ENCODE assay signal across 8 cellular contexts in the genomic region with DNA sequence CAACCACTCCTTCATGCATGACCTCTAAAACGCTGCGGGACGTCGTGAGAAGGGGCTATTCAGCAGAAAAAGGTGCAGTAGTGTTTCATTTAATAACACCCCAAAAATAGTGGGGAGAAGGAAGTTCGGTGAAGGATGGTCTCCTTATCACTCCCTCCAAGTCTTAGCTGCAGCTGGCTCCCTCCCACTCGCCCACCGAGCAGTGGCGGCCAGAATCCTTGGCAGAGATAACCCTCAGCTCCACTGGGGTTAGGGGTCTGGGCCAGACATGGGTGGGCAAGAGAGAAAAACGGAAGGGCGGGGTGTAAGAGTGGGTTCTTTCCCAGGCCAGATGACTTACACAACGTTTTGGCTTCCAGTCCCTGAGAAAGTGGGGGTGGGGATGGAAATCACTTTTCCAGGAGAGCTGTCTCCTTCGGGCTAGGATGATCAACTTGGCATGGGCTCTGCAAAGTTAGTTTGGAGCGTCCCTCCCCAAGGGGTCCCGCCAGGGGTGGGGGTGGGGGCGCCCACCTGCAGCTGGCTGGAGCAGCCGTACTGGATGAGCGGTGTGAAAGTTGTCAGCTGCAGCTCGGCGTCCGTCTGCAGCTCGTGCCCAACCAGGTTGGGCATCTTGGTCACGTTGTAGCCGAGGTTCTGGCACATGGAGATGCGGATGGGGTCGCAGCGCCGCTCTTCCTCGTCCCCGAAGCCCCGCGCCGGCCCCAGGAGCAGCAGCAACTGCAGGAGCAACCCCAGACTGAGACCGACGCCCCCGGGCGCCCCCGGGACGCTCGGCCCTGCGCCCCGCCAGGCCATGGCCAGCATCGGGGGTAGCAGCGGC. TPM values are rescaled to one million over a fixed set of nuclear protein-coding genes. Genes with fewer than 3 reads are reported as not detected.
A peak's percentile ranks its signal among the peaks of the same experiment; 100 is the strongest.
DNase-seq lines count a peak whose midpoint lies in the region; ATAC-seq, FAIRE-seq and TF ChIP-seq lines count a peak whose summit lies in the region.

No MANE protein-coding gene starts in this region.

- peaks cover 5 to 10% (median 8%) of the 10 kb centered on the region in 4 experiments for H3K27me3 ChIP-seq in H1 (replicated peaks in 1 of 4; ENCODE audit: control insufficient read depth in 3 of 4, extremely low read depth in 1 of 4, insufficient read depth in 3 of 4, low read length in 3 of 4)
- H3K27me3 ChIP-seq in muscle layer of duodenum (ENCODE audit: low read depth, low read length) = no peaks in the 10 kb centered on the region

- no peak for TF ChIP-seq POLR2A in H1 (IDR thresholded peaks at IDR 0.05; ENCODE audit: control extremely low read depth in 1 of 2, low read depth in 2 of 2, low read length in 2 of 2)

- 0 out of 2 replicates have a peak overlapping the region, but pooled peaks have one; percentile 5 for H2BK5ac ChIP-seq in H1 (ENCODE audit: low read depth, low read length)

- no peak overlapping the region for H4K91ac ChIP-seq in H1 (replicated peaks; ENCODE audit: insufficient read length, low read length)

- FAIRE-seq in H1 (lab: Jason Lieb, UNC) = no peak

- H3K27ac ChIP-seq in H1 (ENCODE audit: low read depth, low read length) (no peak overlapping the region), muscle layer of duodenum (ENCODE audit: low read length) (peak overlapping the region; percentile 14)

- H2BK120ac ChIP-seq in H1 (replicated peaks; ENCODE audit: low read depth, low read length) = no peak overlapping the region

- ATAC-seq in GM19043 (IDR thresholded peaks at IDR 0.05; ENCODE audit: low read depth, unreplicated experiment) (peak; percentile 6), HG02970 (IDR thresholded peaks at IDR 0.05; ENCODE audit: low FRiP score, unreplicated experiment) (no peak)

- H3K79me1 ChIP-seq in H1 (ENCODE audit: low read depth, low read length) = 0 out of 2 replicates have a peak, but pooled peaks cover 2% of the 10 kb centered on the region

- no peak overlapping the region for H2BK15ac ChIP-seq in H1 (ENCODE audit: low read length)

- no peak overlapping the region for H3K23ac ChIP-seq in H1 (ENCODE audit: insufficient read length)

- TF ChIP-seq CTCF in AG09309 (IDR thresholded peaks at IDR 0.05; ENCODE audit: control insufficient read depth, insufficient read depth, low read depth, low read length, missing control alignments) (no peak), H1 (IDR thresholded peaks at IDR 0.05; ENCODE audit: control extremely low read depth in 1 of 3, insufficient read depth in 1 of 3, low read depth in 1 of 3, low read length in 3 of 3) (no peak)

- CTCF ChIA-PET in H1 (lab: Charles Lee; ENCODE audit: partially characterized antibody) = interaction anchor here (0.6 to 3.8 kb wide), 8 partner anchors 14 to 345 kb away, joined by 3 to 18 read pairs (median 3); no protein-coding TSS in a partner anchor

- peaks cover 0 to 5% (median 2%) of the 10 kb centered on the region in 4 experiments; a peak in 3 of 8 replicates for H3K36me3 ChIP-seq in H1 (ENCODE audit: control insufficient read depth in 2 of 4, insufficient read depth in 4 of 4, low read length in 3 of 4)
- no peaks in the 10 kb centered on the region for H3K36me3 ChIP-seq in muscle layer of duodenum (ENCODE audit: control insufficient read depth in 1 of 2, insufficient read depth in 2 of 2, low read length in 2 of 2)

- no peak overlapping the region for H2AK5ac ChIP-seq in H1 (ENCODE audit: low read depth, low read length)

- H3K4me3 ChIP-seq in AG09309 (ENCODE audit: control insufficient read depth, low read depth, low read length) = peak overlapping the region; percentile 75
- peak overlapping the region; percentile 30 to 58 (median 38) for H3K4me3 ChIP-seq in H1 (ENCODE audit: extremely low read depth in 1 of 4, insufficient read depth in 2 of 4, low read depth in 3 of 4, low read length in 4 of 4)
- peak overlapping the region; percentile 73 to 94 for H3K4me3 ChIP-seq in muscle layer of duodenum (ENCODE audit: low read depth in 1 of 2, low read length in 2 of 2)

- no peak for TF ChIP-seq RAD21 in H1 (IDR thresholded peaks at IDR 0.05 in 1 of 2, conservative IDR thresholded peaks at IDR 0.05 in 1 of 2; ENCODE audit: low read depth in 2 of 2, low read length in 2 of 2)

- H2AFZ ChIP-seq in H1 (ENCODE audit: low read length) = no peak overlapping the region

- peak overlapping the region; percentile 92 for H4K8ac ChIP-seq in H1 (ENCODE audit: extremely low read depth, insufficient read depth, low read length)

- H2BK12ac ChIP-seq in H1 (ENCODE audit: low read depth, low read length) = no peak overlapping the region

- H3K4me2 ChIP-seq in H1 (ENCODE audit: insufficient read depth in 1 of 2, low read depth in 2 of 2, low read length in 2 of 2) = peak overlapping the region; percentile 67 to 76

- WGBS in H1 (ENCODE audit: extremely low coverage in 1 of 2, insufficient coverage in 1 of 2, insufficient read length in 1 of 2, insufficient replicate concordance in 2 of 2, low coverage in 1 of 2, low lambda C conversion rate in 2 of 2, missing lambda C conversion rate in 1 of 2), 2 experiments = 27% methylated on average over 33 of the region's 43 CpGs; no CpG with 5 or more reads in 1 of the 2 experiments

- TF ChIP-seq EP300 in H1 (IDR thresholded peaks at IDR 0.05; ENCODE audit: borderline replicate concordance in 1 of 2, low read depth in 2 of 2, low read length in 2 of 2) = no peak

- no peaks in the 10 kb centered on the region for H4K20me1 ChIP-seq in H1 (replicated peaks in 1 of 2; ENCODE audit: control insufficient read depth in 1 of 2, insufficient read depth in 2 of 2, low read length in 2 of 2)

- peaks cover 0 to 15% (median 10%) of the 10 kb centered on the region in 4 experiments; a peak in 4 of 7 replicates for H3K4me1 ChIP-seq in H1 (replicated peaks in 1 of 4; ENCODE audit: control insufficient read depth in 3 of 4, insufficient read depth in 4 of 4, low read length in 3 of 4)
- H3K4me1 ChIP-seq in muscle layer of duodenum (ENCODE audit: control insufficient read depth in 1 of 2, insufficient read depth in 2 of 2, low read length in 2 of 2) = peaks cover 13 to 50% of the 10 kb centered on the region in 2 donors

- no peak overlapping the region for H4K5ac ChIP-seq in H1 (ENCODE audit: insufficient read length, low read depth, low read length)

- no peak overlapping the region for H2BK20ac ChIP-seq in H1 (ENCODE audit: low read length)

- no peak overlapping the region for H3K4ac ChIP-seq in H1 (replicated peaks; ENCODE audit: insufficient read length, low read depth, low read length)

- H3K14ac ChIP-seq in H1 (ENCODE audit: insufficient read length) = no peak overlapping the region

- no peak overlapping the region for H3K56ac ChIP-seq in H1 (replicated peaks; ENCODE audit: insufficient read length, low read depth, low read length)

- peaks cover 0 to 3% of the 10 kb centered on the region in 2 experiments; a peak in 1 of 4 replicates for H3K79me2 ChIP-seq in H1 (ENCODE audit: control insufficient read depth in 1 of 2, insufficient read depth in 2 of 2, low read length in 2 of 2)

- H3K9ac ChIP-seq in H1 (replicated peaks in 1 of 4; ENCODE audit: extremely low read depth in 1 of 4, low read depth in 3 of 4, low read length in 3 of 4) = peak overlapping the region in 1 of 4 experiments; percentile 63; a peak in 1 of 7 replicates

- H3K9me3 ChIP-seq in H1 (ENCODE audit: insufficient read depth in 2 of 2, low read depth in 1 of 2, low read length in 1 of 2) (peaks cover 0 to 7% of the 10 kb centered on the region in 2 experiments; a peak in 3 of 4 replicates), muscle layer of duodenum (ENCODE audit: control insufficient read depth in 1 of 2, low read length in 2 of 2) (no peaks in the 10 kb centered on the region)

- DNase-seq in AG09309 (ENCODE audit: low read depth) (no peak), OCI-M1 (lab: John Stamatoyannopoulos, UW) (peak; percentile 64), H1 (ENCODE audit: low read depth in 1 of 2, low spot score in 2 of 2) (no peak), ecto neural progenitor cell (ENCODE audit: low spot score) (no peak), activated gamma-delta T cell treated with Interleukin-2 at 50 U/mL for 16 hours (no peak)

- POLR2A ChIA-PET in H1 (lab: Charles Lee; ENCODE audit: partially characterized antibody) = interaction anchor here (0.6 to 1.5 kb wide), 5 partner anchors 12 to 341 kb away, joined by 3 to 6 read pairs (median 4); no protein-coding TSS in a partner anchor

- H3K18ac ChIP-seq in H1 (ENCODE audit: extremely low read depth, low read length) = peak overlapping the region; percentile 14; the same call in 1 of the 2 replicates

- peaks cover 12% of the 10 kb centered on the region for H3K23me2 ChIP-seq in H1 (ENCODE audit: low read depth, low read length)

TF ChIP-seq in H1, 55 proteins besides CTCF, POLR2A, EP300 and RAD21 (continues in another document):
- no peak for TF ChIP-seq EZH2 (IDR thresholded peaks at IDR 0.05; ENCODE audit: low read depth, low read length, severe bottlenecking)
- TF ChIP-seq RXRA (IDR thresholded peaks at IDR 0.05; ENCODE audit: insufficient read depth, low read depth, low read length) = no peak
- TF ChIP-seq TAF1 (IDR thresholded peaks at IDR 0.05; ENCODE audit: low read depth, low read length) = no peak
- TF ChIP-seq ZNF274 (IDR thresholded peaks at IDR 0.05; ENCODE audit: borderline replicate concordance, extremely low read depth, low read length) = no peak
- no peak for TF ChIP-seq YY1 (IDR thresholded peaks at IDR 0.05; ENCODE audit: low read depth, low read length)
- TF ChIP-seq CBX5 (IDR thresholded peaks at IDR 0.05; ENCODE audit: low read depth, low read length) = no peak
- TF ChIP-seq RNF2 (IDR thresholded peaks at IDR 0.05; ENCODE audit: borderline replicate concordance, low read depth, low read length, missing control alignments, poor library complexity, severe bottlenecking) = peak; percentile 84
- no peak for TF ChIP-seq BACH1 (IDR thresholded peaks at IDR 0.05; ENCODE audit: low read length)
- no peak for TF ChIP-seq CHD2 (IDR thresholded peaks at IDR 0.05; ENCODE audit: low read length)
- TF ChIP-seq MAFK (IDR thresholded peaks at IDR 0.05; ENCODE audit: low read depth, low read length) = no peak
- TF ChIP-seq TBP (IDR thresholded peaks at IDR 0.05; ENCODE audit: low read depth, low read length) = no peak
- TF ChIP-seq, protein P1, sequence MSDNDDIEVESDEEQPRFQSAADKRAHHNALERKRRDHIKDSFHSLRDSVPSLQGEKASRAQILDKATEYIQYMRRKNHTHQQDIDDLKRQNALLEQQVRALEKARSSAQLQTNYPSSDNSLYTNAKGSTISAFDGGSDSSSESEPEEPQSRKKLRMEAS (IDR thresholded peaks at IDR 0.05) = peak; percentile 100
- no peak for TF ChIP-seq SUZ12 (IDR thresholded peaks at IDR 0.05; ENCODE audit: low read length)

RNA-seq across cellular contexts. Expression of a gene that starts 0.7 kb away (rescaled TPM):
- 6.8 and 7.1 TPM in 2 replicates for total RNA-seq in H1 (2021; fragmentation: NEBNext Ultra II Directional; extraction: Animal tissue kit (Norgen Biotek cat#: 25700))
- polyA plus RNA-seq in H1 (2011; rRNA removed) = 3.0 and 3.1 TPM in 2 replicates
- polyA plus RNA-seq in H1 (2011; cell fraction: cytosol; rRNA removed) = 3.3 TPM
- 2.1 TPM for polyA plus RNA-seq in H1 (2011; cell fraction: nucleus; rRNA removed)
- polyA plus RNA-seq in H1 (2012, experiment 1 of 2) = 2.5 to 3.6 TPM (median 3.0 TPM) in 4 replicates
- 0.35 TPM for polyA plus RNA-seq in H1 (2012, experiment 2 of 2)
- 6.1 TPM for polyA plus RNA-seq in H1 (2013, experiment 1 of 2)
- 6.4 TPM for polyA plus RNA-seq in H1 (2013, experiment 2 of 2)
- 6.1 and 6.8 TPM in 2 replicates for polyA minus RNA-seq in H1 (2011; rRNA and poly(A)+ RNA removed)
- polyA minus RNA-seq in H1 (2011; cell fraction: cytosol; rRNA and poly(A)+ RNA removed) = 3.4 TPM
- 5.1 TPM for polyA minus RNA-seq in H1 (2011; cell fraction: nucleus; rRNA and poly(A)+ RNA removed)
